Comparison of ENCODE assay signal across 13 cellular contexts in genomic region chr13:92843549-92843948, GRCh38.
DNase-seq lines count a peak whose midpoint lies in the region; ATAC-seq, FAIRE-seq and TF ChIP-seq lines count a peak whose summit lies in the region.
"Had no signal": no experiment of that assay in that cellular context is flagged by ENCODE, and none has a peak within 500 bp of the region (broad histone marks: within the 10 kb centered on the region; RNA-seq: fewer than 3 reads in every experiment).

No MANE protein-coding gene starts in this region.

- no peak for FAIRE-seq in urothelium cell line (lab: Jason Lieb, UNC)

- H3K4me1 ChIP-seq in breast epithelium (no peaks in the 10 kb centered on the region), aorta (ENCODE audit: control insufficient read depth in 1 of 2, insufficient read depth in 2 of 2, low read length in 2 of 2) (peaks cover 0 to 3% of the 10 kb centered on the region in 2 donors)
- H3K4me1 ChIP-seq: BE2C had no signal

- no TSS peak for BruUV-seq in MCF 10A (replicated peaks; lab: Mats Ljungman, UMichigan)

- no peak for TF ChIP-seq CTCF in MCF 10A (IDR thresholded peaks at IDR 0.05; ENCODE audit: unreplicated experiment)
- TF ChIP-seq CTCF in breast epithelium (IDR thresholded peaks at IDR 0.05): no peak

- H3K9me3 Mint-ChIP-seq in MCF 10A (ENCODE audit: unreplicated experiment): no peaks in the 10 kb centered on the region
- H3K9me3 Mint-ChIP-seq: H9 had no signal

- peaks cover 29% of the 10 kb centered on the region for H3K4me1 Mint-ChIP-seq in MCF 10A (ENCODE audit: insufficient read depth, unreplicated experiment)

- TF ChIP-seq POLR2A in breast epithelium (IDR thresholded peaks at IDR 0.05): no peak

- no peaks in the 10 kb centered on the region for H3K36me3 ChIP-seq in breast epithelium
- H3K36me3 ChIP-seq in aorta (ENCODE audit: control insufficient read depth in 1 of 2, insufficient read depth in 2 of 2, low read length in 1 of 2): no peaks in the 10 kb centered on the region
- H3K36me3 ChIP-seq: BE2C had no signal

- intact Hi-C loops in MCF 10A (cut with micrococcal nuclease): no loop called here
- intact Hi-C loops in breast epithelium (cut with DNase I; ENCODE audit: low total_unique reads): no loop called here
- intact Hi-C loops in aorta (cut with DNase I): loop anchor here in 1 of 2 donors (5.0 kb wide), 1 partner anchor 36 kb away; no protein-coding TSS in a partner anchor

- DNase-seq in MCF 10A (ENCODE audit: unreplicated experiment): peak; percentile 65
- no peak for DNase-seq in breast epithelium (ENCODE audit: low spot score in 2 of 2)
- peak; percentile 73 for DNase-seq in NCI-H1417 treated with DMSO at 0.1 percent for 48 hours (lab: John Stamatoyannopoulos, UW)
- peak; percentile 53 for DNase-seq in astrocyte of the hippocampus (ENCODE audit: low read depth, low spot score)
- DNase-seq in urothelium cell line (ENCODE audit: low spot score): peak; percentile 35
- no peak for DNase-seq in globus pallidus (ENCODE audit: low spot score)
- DNase-seq in aorta: no peak
- DNase-seq: BE2C; H9; nucleus accumbens; stimulated activated naive CD4-positive, alpha-beta T cell treated with Interleukin-2 at 50 U/mL for 16 hours had no signal

- POLR2A ChIA-PET in MCF 10A (lab: Yijun Ruan, JAX): interaction anchor here (0.5 kb wide), 1 partner anchor 169 kb away, joined by 3 read pairs; no protein-coding TSS in a partner anchor

- H3K27me3 ChIP-seq in breast epithelium: no peaks in the 10 kb centered on the region
- H3K27me3 ChIP-seq in aorta (ENCODE audit: control insufficient read depth in 1 of 2, insufficient read depth in 2 of 2, low read length in 1 of 2): no peaks in the 10 kb centered on the region
- H3K27me3 ChIP-seq: BE2C had no signal

- 67 to 80% methylated on average over 4 of the region's 4 CpGs for WGBS in aorta, 2 donors

- no peaks in the 10 kb centered on the region for H3K27me3 Mint-ChIP-seq in MCF 10A (ENCODE audit: insufficient read depth, unreplicated experiment)

- H3K36me3 Mint-ChIP-seq in MCF 10A (ENCODE audit: insufficient read depth, unreplicated experiment): no peaks in the 10 kb centered on the region

- CTCF ChIA-PET in MCF 10A (lab: Yijun Ruan, JAX): interaction anchor here (0.5 to 0.7 kb wide), 2 partner anchors 142 to 1711 kb away, joined by 3 read pairs; no protein-coding TSS in a partner anchor

- no peak for ATAC-seq in activated CD4-positive, CD25-positive, alpha-beta regulatory T cell treated with anti-CD3 and anti-CD28 coated beads, Interleukin-2, amount 50 U/mL, for 24 hours
- ATAC-seq in aorta (ENCODE audit: low FRiP score): no peak
- ATAC-seq: esophagus mucosa had no signal

- H3K27ac ChIP-seq in breast epithelium (no peak overlapping the region), aorta (ENCODE audit: low read depth in 1 of 2, low read length in 2 of 2) (no peak overlapping the region)

- peak overlapping the region; percentile 62 for H3K27ac Mint-ChIP-seq in MCF 10A (ENCODE audit: low read depth, unreplicated experiment)
- H3K27ac Mint-ChIP-seq: H9 had no signal

- H3K4me3 Mint-ChIP-seq in MCF 10A (ENCODE audit: unreplicated experiment): no peak overlapping the region
- H3K4me3 Mint-ChIP-seq: H9 had no signal

- H3K4me3 ChIP-seq in breast epithelium (no peak overlapping the region), aorta (ENCODE audit: low read length in 2 of 2) (no peak overlapping the region)

- H3K9me3 ChIP-seq in breast epithelium: no peaks in the 10 kb centered on the region
- no peaks in the 10 kb centered on the region for H3K9me3 ChIP-seq in aorta (ENCODE audit: control insufficient read depth, low read length)
- H3K9me3 ChIP-seq: BE2C had no signal

Comparison
In these comparisons a context has a peak if more than half of its experiments do, and no peak if none do; other contexts are left out.
1. DNase-seq: peak in MCF 10A (single experiment), NCI-H1417 treated with DMSO at 0.1 percent for 48 hours (single experiment), astrocyte of the hippocampus (single experiment) and urothelium cell line (single experiment); none in breast epithelium (0 of 2), globus pallidus (single experiment) and aorta (0 of 2).